Comparison of ENCODE assay signal across 8 cellular contexts in the genomic region with DNA sequence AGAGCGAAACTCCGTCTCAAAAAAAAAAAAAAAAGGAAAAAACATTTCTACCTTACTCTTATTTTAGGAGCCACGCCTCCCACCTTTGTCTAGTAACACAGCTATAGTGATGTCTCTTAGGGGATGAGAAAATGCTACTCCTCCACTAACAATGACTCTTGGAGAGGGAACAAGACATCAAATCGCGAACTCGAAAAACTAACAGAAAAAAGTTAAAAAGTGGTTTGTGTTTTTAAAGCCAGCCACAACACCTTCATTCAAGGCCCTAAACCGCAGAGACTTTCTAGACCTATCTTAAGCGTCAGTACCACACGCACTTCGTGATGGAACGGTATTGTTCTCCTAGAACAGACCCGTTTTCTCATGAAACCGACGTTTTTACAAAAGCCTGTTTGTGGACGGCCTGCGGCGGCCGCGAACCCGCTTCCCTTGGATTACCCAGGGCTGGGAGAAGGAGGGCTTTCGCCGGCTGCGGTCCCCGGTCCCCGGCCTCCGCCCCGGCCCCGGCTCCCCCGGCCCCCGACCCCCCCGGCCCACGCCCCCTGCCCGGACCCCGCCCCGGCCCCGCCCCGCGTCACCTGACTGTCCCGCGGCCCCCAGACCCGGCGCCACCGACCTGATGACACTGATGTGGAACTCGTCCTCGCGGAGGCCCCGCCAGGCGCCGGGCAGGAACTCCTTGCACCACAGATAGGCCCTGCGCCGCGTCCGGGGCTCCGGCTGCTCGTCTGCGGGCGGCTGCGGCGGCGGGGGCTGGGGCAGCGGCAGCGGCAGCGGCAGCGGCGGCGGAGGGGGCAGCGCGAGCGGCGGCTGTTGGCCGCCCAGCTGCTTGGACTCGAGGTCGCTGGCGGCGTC. TPM values are rescaled to one million over a fixed set of nuclear protein-coding genes. Genes with fewer than 3 reads are reported as not detected.
A peak's percentile ranks its signal among the peaks of the same experiment; 100 is the strongest.
DNase-seq lines count a peak whose midpoint lies in the region; FAIRE-seq and TF ChIP-seq lines count a peak whose summit lies in the region.

No MANE protein-coding gene starts in this region.

- H4K20me1 ChIP-seq in endothelial cell of umbilical vein (replicated peaks; ENCODE audit: control insufficient read depth, extremely low read depth, insufficient read depth, low read length) = no peaks in the 10 kb centered on the region

- H3K9ac ChIP-seq in endothelial cell of umbilical vein (replicated peaks; ENCODE audit: extremely low read depth, insufficient read depth, low read length) (peak overlapping the region; percentile 67), subcutaneous abdominal adipose tissue (ENCODE audit: low read length in 5 of 5) (peak overlapping the region; percentile 25 to 74 (median 68))

- peak overlapping the region; percentile 71 for H3K4me2 ChIP-seq in endothelial cell of umbilical vein (ENCODE audit: insufficient read depth, low read length)

- FAIRE-seq in endothelial cell of umbilical vein (lab: Jason Lieb, UNC) = peak; percentile 76

- H3K9me1 ChIP-seq in endothelial cell of umbilical vein (replicated peaks; ENCODE audit: control insufficient read depth, extremely low read depth, insufficient read depth, low read length) = no peaks in the 10 kb centered on the region

- BruUV-seq in endothelial cell of umbilical vein (replicated peaks; lab: Mats Ljungman, UMichigan) = no TSS peak

- peaks cover 10% of the 10 kb centered on the region for H3K79me2 ChIP-seq in endothelial cell of umbilical vein (ENCODE audit: control insufficient read depth, insufficient read depth, low read length)

- no peaks in the 10 kb centered on the region for H3K9me3 ChIP-seq in endothelial cell of umbilical vein (replicated peaks; ENCODE audit: control insufficient read depth, insufficient read depth, low read length)
- no peaks in the 10 kb centered on the region for H3K9me3 ChIP-seq in subcutaneous abdominal adipose tissue (ENCODE audit: control insufficient read depth in 5 of 5, low read length in 5 of 5)

- no peak for TF ChIP-seq CTCF in GM10248 (IDR thresholded peaks at IDR 0.05; ENCODE audit: control extremely low read depth, extremely low read depth, low read depth, missing control alignments)
- no peak for TF ChIP-seq CTCF in NB4 (IDR thresholded peaks at IDR 0.05; ENCODE audit: low read depth, low read length)
- no peak for TF ChIP-seq CTCF in endothelial cell of umbilical vein (IDR thresholded peaks at IDR 0.05; ENCODE audit: extremely low read depth in 1 of 2, insufficient read depth in 1 of 2, low read depth in 1 of 2, low read length in 2 of 2)

- H3K4me1 ChIP-seq in endothelial cell of umbilical vein (ENCODE audit: control insufficient read depth, extremely low read depth, insufficient read depth, low read length) (peaks cover 8% of the 10 kb centered on the region), subcutaneous abdominal adipose tissue (ENCODE audit: control insufficient read depth in 5 of 5, insufficient read depth in 5 of 5, low read length in 5 of 5) (peaks cover 8 to 55% (median 48%) of the 10 kb centered on the region in 5 donors)

- CTCF ChIA-PET in GM10248 (lab: Yijun Ruan, JAX) (interaction anchor here (1.6 kb wide), 1 partner anchor 88 kb away, joined by 5 read pairs; no protein-coding TSS in a partner anchor), endothelial cell of umbilical vein (lab: Charles Lee) (no interaction called here)

- TF ChIP-seq POLR2A in NB4 (IDR thresholded peaks at IDR 0.05; ENCODE audit: extremely low read depth, insufficient read length) (no peak), endothelial cell of umbilical vein (IDR thresholded peaks at IDR 0.05; ENCODE audit: low read depth, low read length) (no peak)

- peak overlapping the region; percentile 58 for H2AFZ ChIP-seq in endothelial cell of umbilical vein (ENCODE audit: low read depth, low read length)

- DNase-seq in GM10248 (ENCODE audit: extremely low spot score) = peak; percentile 57
- peak; percentile 90 for DNase-seq in H7
- peak; percentile 81 for DNase-seq in NB4 (ENCODE audit: low read depth)
- peak; percentile 36 for DNase-seq in activated CD8-positive, alpha-beta memory T cell treated with anti-CD3 and anti-CD28 coated beads, Interleukin-2, amount 50 U/mL, for 1 hour (ENCODE audit: extremely low read depth)
- DNase-seq in endothelial cell of umbilical vein (ENCODE audit: low read depth, low spot score) = peak; percentile 51
- peak; percentile 57 for DNase-seq in midbrain (lab: John Stamatoyannopoulos, UW)
- no peak for DNase-seq in GF-D8 (lab: John Stamatoyannopoulos, UW)

- POLR2A ChIA-PET in GM10248 (lab: Yijun Ruan, JAX) (no interaction called here), endothelial cell of umbilical vein (lab: Charles Lee) (no interaction called here)

- no peaks in the 10 kb centered on the region for H3K27me3 ChIP-seq in H7 (ENCODE audit: control insufficient read depth, insufficient read depth, low read length)
- no peaks in the 10 kb centered on the region for H3K27me3 ChIP-seq in endothelial cell of umbilical vein (ENCODE audit: control insufficient read depth in 2 of 2, insufficient read depth in 2 of 2, low read length in 2 of 2)
- H3K27me3 ChIP-seq in subcutaneous abdominal adipose tissue (ENCODE audit: control insufficient read depth in 5 of 5, insufficient read depth in 4 of 5, low read length in 5 of 5) = no peaks in the 10 kb centered on the region

- dilution Hi-C loops in endothelial cell of umbilical vein (cut with MboI; ENCODE audit: extremely low pct_ligation_motif_present, low sequenced_read_pairs) = no loop called here

- H3K4me3 ChIP-seq in H7 (ENCODE audit: insufficient read depth, low read depth, low read length) = peak overlapping the region; percentile 80
- H3K4me3 ChIP-seq in NB4 (ENCODE audit: low read depth, low read length) = peak overlapping the region; percentile 81
- peak overlapping the region; percentile 2 to 73 (median 56) for H3K4me3 ChIP-seq in endothelial cell of umbilical vein (replicated peaks in 1 of 3; ENCODE audit: insufficient read depth in 1 of 3, low read depth in 1 of 3, low read length in 3 of 3)
- peak overlapping the region; percentile 55 to 82 (median 75) for H3K4me3 ChIP-seq in subcutaneous abdominal adipose tissue (ENCODE audit: low read depth in 1 of 5, low read length in 5 of 5)

- H3K36me3 ChIP-seq in H7 (replicated peaks; ENCODE audit: control insufficient read depth, insufficient read depth, low read length) (no peaks in the 10 kb centered on the region), endothelial cell of umbilical vein (ENCODE audit: control insufficient read depth in 2 of 2, extremely low read depth in 1 of 2, insufficient read depth in 2 of 2, low read length in 2 of 2) (no peaks in the 10 kb centered on the region), subcutaneous abdominal adipose tissue (ENCODE audit: control insufficient read depth in 5 of 5, insufficient read depth in 5 of 5, low read length in 5 of 5) (no peaks in the 10 kb centered on the region)

- intact Hi-C loops in endothelial cell of umbilical vein (cut with micrococcal nuclease) = loop anchor here (1.0 to 5.0 kb wide), 3 partner anchors 20 to 87 kb away; no protein-coding TSS in a partner anchor

- H3K27ac ChIP-seq in endothelial cell of umbilical vein (ENCODE audit: insufficient read depth, low read depth, low read length) (peak overlapping the region; percentile 65), subcutaneous abdominal adipose tissue (ENCODE audit: low read depth, low read length) (peak overlapping the region; percentile 50)

TF ChIP-seq in endothelial cell of umbilical vein, 7 proteins besides CTCF, POLR2A, EP300 and RAD21:
- TF ChIP-seq EZH2 (IDR thresholded peaks at IDR 0.05; ENCODE audit: borderline replicate concordance, low read depth, low read length, severe bottlenecking) (no peak), POLR2AphosphoS5 (IDR thresholded peaks at IDR 0.05; ENCODE audit: insufficient read depth, low read depth, low read length) (no peak), MYC (IDR thresholded peaks at IDR 0.05; ENCODE audit: low read depth, low read length) (no peak), FOS (IDR thresholded peaks at IDR 0.05; ENCODE audit: borderline replicate concordance, insufficient read depth, low read length) (no peak), JUN (IDR thresholded peaks at IDR 0.05; ENCODE audit: borderline replicate concordance, insufficient read depth, insufficient read length, low read depth) (no peak), GATA2 (IDR thresholded peaks at IDR 0.05; ENCODE audit: insufficient read depth, insufficient read length, low read depth, low read length) (no peak)
- TF ChIP-seq, protein P1, sequence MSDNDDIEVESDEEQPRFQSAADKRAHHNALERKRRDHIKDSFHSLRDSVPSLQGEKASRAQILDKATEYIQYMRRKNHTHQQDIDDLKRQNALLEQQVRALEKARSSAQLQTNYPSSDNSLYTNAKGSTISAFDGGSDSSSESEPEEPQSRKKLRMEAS (IDR thresholded peaks at IDR 0.05; ENCODE audit: insufficient read depth, insufficient read length) = no peak

RNA-seq across cellular contexts. Expression of gene CHKA, which starts 0.7 kb away (rescaled TPM):
- 28.4 and 36.1 TPM in 2 replicates for total RNA-seq in H7 (2014; rRNA removed; shearing (Covaris generic))
- 21.3 and 25.1 TPM in 2 replicates for total RNA-seq in endothelial cell of umbilical vein
- polyA plus RNA-seq in endothelial cell of umbilical vein = 18.2 and 21.4 TPM in 2 replicates
- 11.7 and 11.9 TPM in 2 replicates for polyA plus RNA-seq in endothelial cell of umbilical vein (2011; cell fraction: cytosol; rRNA removed)
- 72.1 and 73.9 TPM in 2 replicates for polyA plus RNA-seq in endothelial cell of umbilical vein (2011; cell fraction: nucleus; rRNA removed)
- polyA plus RNA-seq in endothelial cell of umbilical vein (2012) = 16.9 and 17.3 TPM in 2 replicates
- polyA minus RNA-seq in endothelial cell of umbilical vein = 29.2 and 31.6 TPM in 2 replicates
- 29.2 TPM for polyA minus RNA-seq in endothelial cell of umbilical vein (2011; cell fraction: cytosol; rRNA and poly(A)+ RNA removed)
- polyA minus RNA-seq in endothelial cell of umbilical vein (2011; cell fraction: nucleus; rRNA and poly(A)+ RNA removed) = 23.9 and 30.7 TPM in 2 replicates
